Comparison of ENCODE assay signal across 30 cellular contexts in genomic region chr4:87669373-87669772, GRCh38. TPM values are rescaled to one million over a fixed set of nuclear protein-coding genes. Genes with fewer than 3 reads are reported as not detected.
"Had no signal": no experiment of that assay in that cellular context is flagged by ENCODE, and none has a peak within 500 bp of the region (broad histone marks: within the 10 kb centered on the region; RNA-seq: fewer than 3 reads in every experiment).

No MANE protein-coding gene starts in this region.

- ATAC-seq: esophagus mucosa; heart left ventricle; left colon; naive thymus-derived CD8-positive, alpha-beta T cell; psoas muscle; right lobe of liver; stimulated activated naive B cell treated with anti-CD40 and anti-IgM and Interleukin-4, amounts not matched to agents 10 μg/mL and 1 μg/mL and 100 μg/mL, for 72 hours; stimulated activated naive CD8-positive, alpha-beta T cell treated with anti-CD3 and anti-CD28 coated beads, Interleukin-15, amount 100 ng/mL, for 72 hours had no signal

- H3K27me3 ChIP-seq: heart left ventricle, neutrophil, right lobe of liver, spleen, testis, tibial nerve had no signal

- H3K4me1 ChIP-seq: psoas muscle, right lobe of liver, spleen, testis, tibial nerve had no signal

- H3K9me3 ChIP-seq: neutrophil, right lobe of liver, testis had no signal

- DNase-seq: effector memory CD4-positive, alpha-beta T cell; heart left ventricle; hippocampal formation; left colon; mammary epithelial cell; naive thymus-derived CD8-positive, alpha-beta T cell; psoas muscle; retina; right lobe of liver; spleen; stimulated activated CD4-positive, alpha-beta T cell treated with anti-CD3 and anti-CD28 coated beads, Interleukin-15, amount 100 ng/mL, for 24 hours; stimulated activated CD4-positive, alpha-beta T cell treated with anti-CD3 and anti-CD28 coated beads, Interleukin-2, amount 100 ng/mL, for 24 hours; stimulated activated CD4-positive, alpha-beta T cell treated with anti-CD3 and anti-CD28 coated beads, Interleukin-4, amount 100 ng/mL, for 4 hours; stimulated activated naive B cell treated with anti-CD40 and anti-IgM and Interleukin-4, amounts not matched to agents 10 μg/mL and 1 μg/mL and 100 μg/mL, for 72 hours; stimulated activated naive CD8-positive, alpha-beta T cell treated with anti-CD3 and anti-CD28 coated beads, Interleukin-15, amount 100 ng/mL, for 72 hours; testis had no signal

- H3K4me3 ChIP-seq: heart left ventricle, psoas muscle, right lobe of liver, spleen, testis, tibial nerve had no signal

- H3K27ac ChIP-seq: neutrophil, psoas muscle, right lobe of liver, spleen, testis, tibial nerve had no signal

- H3K36me3 ChIP-seq: heart left ventricle, neutrophil, right lobe of liver, spleen, tibial nerve had no signal

RNA-seq across cellular contexts. Expression of gene DMP1, which starts 19.3 kb away (rescaled TPM):
- total RNA-seq: esophagus mucosa; fibroblast of lung; frontal cortex; glomerular endothelial cell; heart left ventricle; kidney epithelial cell; left colon; lower leg skin; mammary epithelial cell; mesenteric fat pad; mononuclear cell; naive thymus-derived CD8-positive, alpha-beta T cell; osteoblast; psoas muscle; right lobe of liver; skeletal muscle tissue; spleen; subcutaneous adipose tissue; tibial nerve; ureter had no signal
- polyA plus RNA-seq: fibroblast of lung; heart left ventricle; mammary epithelial cell; naive thymus-derived CD8-positive, alpha-beta T cell had no signal
